Comparison of ENCODE assay signal across 19 cellular contexts in the genomic region with DNA sequence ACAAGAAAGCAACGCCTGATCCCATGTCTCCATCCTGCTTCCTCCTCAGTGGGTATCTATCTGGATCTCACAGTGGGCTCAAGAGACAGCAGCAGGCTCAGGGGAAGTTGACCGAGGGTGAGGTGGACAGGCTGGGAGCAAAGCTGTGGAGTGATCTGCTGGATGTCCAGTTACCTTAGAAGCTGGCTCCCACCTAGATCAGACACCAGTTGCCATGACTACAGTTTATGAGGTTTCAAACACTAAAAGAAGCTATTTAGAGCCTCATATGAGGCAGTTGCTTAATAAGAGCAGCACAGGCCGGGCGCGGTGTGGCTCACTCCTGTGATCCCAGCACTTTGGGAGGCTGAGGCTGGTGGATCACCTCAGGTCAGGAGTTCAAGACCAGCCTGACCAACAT. TPM values are rescaled to one million over a fixed set of nuclear protein-coding genes. Genes with fewer than 3 reads are reported as not detected.
A peak's percentile ranks its signal among the peaks of the same experiment; 100 is the strongest.
DNase-seq lines count a peak whose midpoint lies in the region; ATAC-seq and TF ChIP-seq lines count a peak whose summit lies in the region.
"Had no signal": no experiment of that assay in that cellular context is flagged by ENCODE, and none has a peak within 500 bp of the region (broad histone marks: within the 10 kb centered on the region; RNA-seq: fewer than 3 reads in every experiment).

No MANE protein-coding gene starts in this region.

- peaks cover 59% of the 10 kb centered on the region for H3K4me1 Mint-ChIP-seq in activated T-cell treated with anti-CD3 and anti-CD28 coated beads, Interleukin-2, amount 50 U/mL, for 24 hours (ENCODE audit: low read depth)
- peaks cover 50% of the 10 kb centered on the region for H3K4me1 Mint-ChIP-seq in activated T-cell treated with anti-CD3 and anti-CD28 coated beads, Interleukin-2, amount 50 U/mL, for 4 hours (ENCODE audit: low read depth)
- peaks cover 37% of the 10 kb centered on the region for H3K4me1 Mint-ChIP-seq in activated T-helper 1 cell treated with anti-CD3 and anti-CD28 coated beads, Interleukin-12 subunit alpha, Interleukin-12 subunit beta, Interleukin-2, Interleukin-4 antibody, amounts not matched to agents 30 ng/mL and 10 ng/mL and 1 ng/mL, durations not matched to agents 14 hours and 24 hours and 36 hours (ENCODE audit: low read depth)
- H3K4me1 Mint-ChIP-seq in neural progenitor cell = peaks cover 2% of the 10 kb centered on the region

- H3K9me3 ChIP-seq in Karpas-422 (ENCODE audit: low read length) = no peaks in the 10 kb centered on the region
- H3K9me3 ChIP-seq in neural progenitor cell (ENCODE audit: low read depth) = no peaks in the 10 kb centered on the region
- peaks cover 0 to 4% (median 0%) of the 10 kb centered on the region in 8 donors for H3K9me3 ChIP-seq in spleen
- H3K9me3 ChIP-seq: upper lobe of left lung had no signal

- WGBS in spleen, 5 donors = 83 to 85% (median 84%) methylated on average over 5 of the region's 5 CpGs

- peaks cover 19% of the 10 kb centered on the region for H3K4me1 ChIP-seq in Karpas-422 (ENCODE audit: low read length)
- peaks cover 6% of the 10 kb centered on the region for H3K4me1 ChIP-seq in neural progenitor cell
- peaks cover 0 to 62% (median 17%) of the 10 kb centered on the region in 6 donors for H3K4me1 ChIP-seq in spleen
- H3K4me1 ChIP-seq: SJSA1 had no signal

- H3K27ac Mint-ChIP-seq in activated T-cell treated with anti-CD3 and anti-CD28 coated beads, Interleukin-2, amount 50 U/mL, for 24 hours = peak overlapping the region; percentile 76
- peak overlapping the region; percentile 74 for H3K27ac Mint-ChIP-seq in activated T-helper 1 cell treated with anti-CD3 and anti-CD28 coated beads, Interleukin-12 subunit alpha, Interleukin-12 subunit beta, Interleukin-2, Interleukin-4 antibody, amounts not matched to agents 30 ng/mL and 10 ng/mL and 1 ng/mL, durations not matched to agents 14 hours and 24 hours and 36 hours
- H3K27ac Mint-ChIP-seq in neural progenitor cell = peak overlapping the region; percentile 82
- H3K27ac Mint-ChIP-seq: progenitor cell of endocrine pancreas had no signal

- H3K9me3 Mint-ChIP-seq in activated T-cell treated with anti-CD3 and anti-CD28 coated beads, Interleukin-2, amount 50 U/mL, for 24 hours = no peaks in the 10 kb centered on the region
- H3K9me3 Mint-ChIP-seq in activated T-cell treated with anti-CD3 and anti-CD28 coated beads, Interleukin-2, amount 50 U/mL, for 4 hours = no peaks in the 10 kb centered on the region
- H3K9me3 Mint-ChIP-seq in activated T-helper 1 cell treated with anti-CD3 and anti-CD28 coated beads, Interleukin-12 subunit alpha, Interleukin-12 subunit beta, Interleukin-2, Interleukin-4 antibody, amounts not matched to agents 30 ng/mL and 10 ng/mL and 1 ng/mL, durations not matched to agents 14 hours and 24 hours and 36 hours = no peaks in the 10 kb centered on the region
- H3K9me3 Mint-ChIP-seq in neural progenitor cell = peaks cover 25% of the 10 kb centered on the region

- ATAC-seq in activated T-cell treated with anti-CD3 and anti-CD28 coated beads, Interleukin-2, amount 50 U/mL, for 4 hours = no peak

- no peaks in the 10 kb centered on the region for H4K20me1 ChIP-seq in Karpas-422 (ENCODE audit: insufficient read depth, low read depth, low read length)
- H4K20me1 ChIP-seq in neural progenitor cell (ENCODE audit: low read depth) = no peaks in the 10 kb centered on the region

- intact Hi-C loops in activated T-helper 1 cell treated with anti-CD3 and anti-CD28 coated beads, Interleukin-12 subunit alpha, Interleukin-12 subunit beta, Interleukin-2, Interleukin-4 antibody, amounts not matched to agents 30 ng/mL and 10 ng/mL and 1 ng/mL, durations not matched to agents 14 hours and 24 hours and 36 hours (cut with micrococcal nuclease) = no loop called here
- intact Hi-C loops in spleen (cut with DNase I; ENCODE audit: low total_unique reads) = no loop called here

- H3K36me3 ChIP-seq in Karpas-422 (ENCODE audit: insufficient read depth, low read length) (peaks cover 2% of the 10 kb centered on the region; the same call in 1 of the 2 replicates), neural progenitor cell (no peaks in the 10 kb centered on the region), spleen (peaks cover 0 to 62% (median 9%) of the 10 kb centered on the region in 6 donors)

- no peak for DNase-seq in activated T-cell treated with anti-CD3 and anti-CD28 coated beads, Interleukin-2, amount 50 U/mL, for 24 hours
- no peak for DNase-seq in activated T-cell treated with anti-CD3 and anti-CD28 coated beads, Interleukin-2, amount 50 U/mL, for 4 hours
- DNase-seq in Karpas-422 (no peak), neural progenitor cell (ENCODE audit: low spot score) (no peak), retina (no peak), 8988T (no peak), spleen (no peak)
- no peak for DNase-seq in activated T-helper 1 cell treated with anti-CD3 and anti-CD28 coated beads, Interleukin-12 subunit alpha, Interleukin-12 subunit beta, Interleukin-2, Interleukin-4 antibody, amounts not matched to agents 30 ng/mL and 10 ng/mL and 1 ng/mL, durations not matched to agents 14 hours and 24 hours and 36 hours (ENCODE audit: low spot score)
- DNase-seq: DMS153; GDM1; GM23248; MG63; NCI-H1436; NCI-H2107; NCI-H510A; NK-92 treated with Interleukin-12 subunit alpha and Interleukin-12 subunit beta, amount 100 ng/mL, for 24 hours; upper lobe of left lung had no signal

- H3K27me3 ChIP-seq in Karpas-422 (ENCODE audit: low read length) (no peaks in the 10 kb centered on the region), neural progenitor cell (no peaks in the 10 kb centered on the region), spleen (replicated peaks in 1 of 7) (no peaks in the 10 kb centered on the region)
- H3K27me3 ChIP-seq: MG63, SJSA1, upper lobe of left lung had no signal

- H3K27ac ChIP-seq in Karpas-422 (ENCODE audit: low read length) = peak overlapping the region; percentile 33
- no peak overlapping the region for H3K27ac ChIP-seq in neural progenitor cell
- H3K27ac ChIP-seq in spleen = no peak overlapping the region
- H3K27ac ChIP-seq: GM23248, SJSA1, upper lobe of left lung had no signal

- TF ChIP-seq CTCF in neural progenitor cell (IDR thresholded peaks at IDR 0.05) (no peak), spleen (IDR thresholded peaks at IDR 0.05 in 8 of 11, conservative IDR thresholded peaks at IDR 0.05 in 3 of 11) (no peak)

- no peak overlapping the region for H3K4me2 ChIP-seq in Karpas-422 (ENCODE audit: low read depth, low read length, poor library complexity, severe bottlenecking)
- H3K4me2 ChIP-seq in neural progenitor cell = no peak overlapping the region

- H3K79me2 ChIP-seq in Karpas-422 (ENCODE audit: low read length) = peaks cover 53% of the 10 kb centered on the region
- H3K79me2 ChIP-seq in neural progenitor cell (ENCODE audit: low read depth) = peaks cover 74% of the 10 kb centered on the region

- no peak overlapping the region for H3K9ac ChIP-seq in Karpas-422 (ENCODE audit: low read length)
- H3K9ac ChIP-seq in neural progenitor cell = no peak overlapping the region
- H3K9ac ChIP-seq: GM23248 had no signal

- H3K4me3 ChIP-seq in Karpas-422 (ENCODE audit: low read length) = no peak overlapping the region
- H3K4me3 ChIP-seq in neural progenitor cell = no peak overlapping the region
- no peak overlapping the region for H3K4me3 ChIP-seq in spleen
- H3K4me3 ChIP-seq: GM23248, MG63, SJSA1, upper lobe of left lung had no signal

- H3K9me2 ChIP-seq in Karpas-422 (replicated peaks; ENCODE audit: insufficient read depth, low read length) = no peaks in the 10 kb centered on the region

- no peak overlapping the region for H3K4me3 Mint-ChIP-seq in activated T-cell treated with anti-CD3 and anti-CD28 coated beads, Interleukin-2, amount 50 U/mL, for 24 hours
- no peak overlapping the region for H3K4me3 Mint-ChIP-seq in activated T-cell treated with anti-CD3 and anti-CD28 coated beads, Interleukin-2, amount 50 U/mL, for 4 hours
- H3K4me3 Mint-ChIP-seq in activated T-helper 1 cell treated with anti-CD3 and anti-CD28 coated beads, Interleukin-12 subunit alpha, Interleukin-12 subunit beta, Interleukin-2, Interleukin-4 antibody, amounts not matched to agents 30 ng/mL and 10 ng/mL and 1 ng/mL, durations not matched to agents 14 hours and 24 hours and 36 hours = no peak overlapping the region
- H3K4me3 Mint-ChIP-seq in neural progenitor cell = no peak overlapping the region

- H2AFZ ChIP-seq in Karpas-422 (ENCODE audit: low read length) (no peak overlapping the region), neural progenitor cell (replicated peaks) (no peak overlapping the region)
- H2AFZ ChIP-seq: GM23248 had no signal

- H3K36me3 Mint-ChIP-seq in activated T-cell treated with anti-CD3 and anti-CD28 coated beads, Interleukin-2, amount 50 U/mL, for 24 hours (ENCODE audit: low read depth) = peaks cover 72% of the 10 kb centered on the region
- H3K36me3 Mint-ChIP-seq in activated T-cell treated with anti-CD3 and anti-CD28 coated beads, Interleukin-2, amount 50 U/mL, for 4 hours (ENCODE audit: insufficient read depth) = peaks cover 30% of the 10 kb centered on the region
- H3K36me3 Mint-ChIP-seq in activated T-helper 1 cell treated with anti-CD3 and anti-CD28 coated beads, Interleukin-12 subunit alpha, Interleukin-12 subunit beta, Interleukin-2, Interleukin-4 antibody, amounts not matched to agents 30 ng/mL and 10 ng/mL and 1 ng/mL, durations not matched to agents 14 hours and 24 hours and 36 hours (ENCODE audit: low read depth) = peaks cover 31% of the 10 kb centered on the region
- peaks cover 43% of the 10 kb centered on the region for H3K36me3 Mint-ChIP-seq in neural progenitor cell

- no peaks in the 10 kb centered on the region for H3K27me3 Mint-ChIP-seq in activated T-cell treated with anti-CD3 and anti-CD28 coated beads, Interleukin-2, amount 50 U/mL, for 24 hours
- H3K27me3 Mint-ChIP-seq in activated T-cell treated with anti-CD3 and anti-CD28 coated beads, Interleukin-2, amount 50 U/mL, for 4 hours (ENCODE audit: low read depth) = no peaks in the 10 kb centered on the region
- no peaks in the 10 kb centered on the region for H3K27me3 Mint-ChIP-seq in activated T-helper 1 cell treated with anti-CD3 and anti-CD28 coated beads, Interleukin-12 subunit alpha, Interleukin-12 subunit beta, Interleukin-2, Interleukin-4 antibody, amounts not matched to agents 30 ng/mL and 10 ng/mL and 1 ng/mL, durations not matched to agents 14 hours and 24 hours and 36 hours (ENCODE audit: insufficient read depth)
- peaks cover 2% of the 10 kb centered on the region for H3K27me3 Mint-ChIP-seq in neural progenitor cell (ENCODE audit: insufficient read depth, low read depth)
- H3K27me3 Mint-ChIP-seq: progenitor cell of endocrine pancreas had no signal

- H3F3A ChIP-seq in neural progenitor cell (ENCODE audit: low read depth) = no peaks in the 10 kb centered on the region

- TF ChIP-seq POLR2A in spleen (IDR thresholded peaks at IDR 0.05) = no peak

RNA-seq across cellular contexts. Expression of gene MTRFR, which starts 10.6 kb away (rescaled TPM):
- total RNA-seq in activated T-cell treated with anti-CD3 and anti-CD28 coated beads, Interleukin-2, amount 50 U/mL, for 4 hours = 10 to 100 TPM; 16.7 to 17.7 (median 17.4) TPM
- 19.4 and 19.6 TPM in 2 replicates for total RNA-seq in Karpas-422 (2014; rRNA removed; shearing (Covaris generic); ENCODE audit: low replicate concordance)
- total RNA-seq in activated T-helper 1 cell treated with anti-CD3 and anti-CD28 coated beads, Interleukin-12 subunit alpha, Interleukin-12 subunit beta, Interleukin-2, Interleukin-4 antibody, amounts not matched to agents 30 ng/mL and 10 ng/mL and 1 ng/mL, durations not matched to agents 14 hours and 24 hours and 36 hours = 32.6 and 34.2 TPM in 2 replicates
- total RNA-seq in neural progenitor cell (ENCODE audit: low replicate concordance) = 12.7 and 17.3 TPM in 2 replicates
- 10 to 100 TPM; 11.9 to 21.0 (median 14.8) TPM for total RNA-seq in spleen
- polyA plus RNA-seq in spleen = 10 to 100 TPM; 15.8 to 17.4 (median 17.3) TPM

RNA-seq across cellular contexts. Expression of gene MPHOSPH9, which starts 10.9 kb away (rescaled TPM):
- total RNA-seq in activated T-cell treated with anti-CD3 and anti-CD28 coated beads, Interleukin-2, amount 50 U/mL, for 4 hours = 10 to 100 TPM; 35.9 to 42.3 (median 37.5) TPM
- 61.7 and 84.9 TPM in 2 replicates for total RNA-seq in Karpas-422 (2014; rRNA removed; shearing (Covaris generic); ENCODE audit: low replicate concordance)
- total RNA-seq in activated T-helper 1 cell treated with anti-CD3 and anti-CD28 coated beads, Interleukin-12 subunit alpha, Interleukin-12 subunit beta, Interleukin-2, Interleukin-4 antibody, amounts not matched to agents 30 ng/mL and 10 ng/mL and 1 ng/mL, durations not matched to agents 14 hours and 24 hours and 36 hours = 87.3 and 89.9 TPM in 2 replicates
- total RNA-seq in neural progenitor cell (ENCODE audit: low replicate concordance) = 177 and 302 TPM in 2 replicates
- 10 to 100 TPM; 34.6 to 97.3 (median 43.8) TPM for total RNA-seq in spleen
- polyA plus RNA-seq in spleen = 1 to 10 TPM; 7.1 to 8.2 (median 7.2) TPM

RNA-seq across cellular contexts. Expression of gene CDK2AP1, which starts 27.8 kb away (rescaled TPM):
- 10 to 100 TPM; 44.7 to 67.9 (median 53.4) TPM for total RNA-seq in activated T-cell treated with anti-CD3 and anti-CD28 coated beads, Interleukin-2, amount 50 U/mL, for 4 hours
- 71.1 and 101 TPM in 2 replicates for total RNA-seq in Karpas-422 (2014; rRNA removed; shearing (Covaris generic); ENCODE audit: low replicate concordance)
- 70.8 and 72.5 TPM in 2 replicates for total RNA-seq in activated T-helper 1 cell treated with anti-CD3 and anti-CD28 coated beads, Interleukin-12 subunit alpha, Interleukin-12 subunit beta, Interleukin-2, Interleukin-4 antibody, amounts not matched to agents 30 ng/mL and 10 ng/mL and 1 ng/mL, durations not matched to agents 14 hours and 24 hours and 36 hours
- total RNA-seq in neural progenitor cell (ENCODE audit: low replicate concordance) (177 and 282 TPM in 2 replicates), spleen (10 to 100 TPM; 40.9 to 91.1 (median 68.2) TPM)
- 10 to 100 TPM; 50.5 to 97.1 (median 69.2) TPM for polyA plus RNA-seq in spleen
